ENCODE assay signal across 1 cellular context in the genomic region with DNA sequence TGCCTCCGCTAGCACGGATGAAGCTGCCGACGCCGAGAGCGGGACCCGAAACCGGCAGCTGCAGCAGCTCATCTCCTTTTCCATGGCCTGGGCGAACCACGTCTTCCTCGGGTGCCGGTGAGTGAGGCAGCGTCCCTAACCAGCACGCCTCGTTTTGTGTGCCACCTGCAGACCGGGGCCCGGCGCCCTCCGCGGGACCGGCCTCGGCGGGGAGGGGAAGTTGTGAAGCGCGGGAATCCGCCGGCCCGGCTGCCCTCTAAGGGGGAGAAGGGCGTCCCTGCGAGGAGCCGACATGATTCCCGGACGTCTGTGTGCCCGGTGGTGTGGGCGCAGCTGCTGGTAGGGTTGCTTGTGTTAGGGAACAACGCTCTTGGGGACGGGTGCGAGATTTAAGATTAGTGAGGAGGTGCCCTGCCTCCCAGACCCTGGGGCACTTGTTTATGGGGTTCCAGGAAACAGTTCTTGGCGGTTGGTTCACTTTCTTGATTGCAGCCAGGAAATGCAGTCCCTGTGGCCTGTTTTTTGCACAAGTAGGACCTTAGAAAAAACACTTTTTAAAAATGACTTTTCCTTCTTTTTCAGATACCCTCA.
TF ChIP-seq lines count a peak whose summit lies in the region.

No MANE protein-coding gene starts in this region.

TF ChIP-seq in GM12878, 131 proteins besides CTCF, POLR2A, EP300 and RAD21:
- TF ChIP-seq ZBED1 (IDR thresholded peaks at IDR 0.05; ENCODE audit: borderline replicate concordance), result no peak
- no peak for TF ChIP-seq SP1 (IDR thresholded peaks at IDR 0.05; ENCODE audit: low read depth, low read length)
- no peak for TF ChIP-seq CHD1 (IDR thresholded peaks at IDR 0.05; ENCODE audit: low read depth, low read length)
- peak; percentile 17 to 51; a peak in 2 of 4 replicates for TF ChIP-seq IKZF2 (IDR thresholded peaks at IDR 0.05)
- no peak for TF ChIP-seq ATF7 (IDR thresholded peaks at IDR 0.05; ENCODE audit: low read depth)
- no peak; the same call in 1 of the 2 replicates for TF ChIP-seq BACH1 (IDR thresholded peaks at IDR 0.05; ENCODE audit: borderline replicate concordance)
- TF ChIP-seq ZNF217 (IDR thresholded peaks at IDR 0.05), result no peak
- no peak for TF ChIP-seq RBBP5 (conservative IDR thresholded peaks at IDR 0.05)
- TF ChIP-seq RAD51 (IDR thresholded peaks at IDR 0.05), result no peak
- TF ChIP-seq RB1 (IDR thresholded peaks at IDR 0.05; ENCODE audit: borderline replicate concordance), result peak; percentile 47; the same call in 1 of the 2 replicates
- TF ChIP-seq SMAD1 (IDR thresholded peaks at IDR 0.05; ENCODE audit: low read depth, partially characterized antibody), result no peak
- TF ChIP-seq LARP7 (IDR thresholded peaks at IDR 0.05), result peak; percentile 77; the same call in 1 of the 2 replicates
- TF ChIP-seq EED (IDR thresholded peaks at IDR 0.05; ENCODE audit: low read depth), result no peak
- TF ChIP-seq CREB1 (IDR thresholded peaks at IDR 0.05; ENCODE audit: low read depth), result no peak
- no peak for TF ChIP-seq TBL1XR1 (IDR thresholded peaks at IDR 0.05; ENCODE audit: low read depth, low read length)
- TF ChIP-seq, protein P1, sequence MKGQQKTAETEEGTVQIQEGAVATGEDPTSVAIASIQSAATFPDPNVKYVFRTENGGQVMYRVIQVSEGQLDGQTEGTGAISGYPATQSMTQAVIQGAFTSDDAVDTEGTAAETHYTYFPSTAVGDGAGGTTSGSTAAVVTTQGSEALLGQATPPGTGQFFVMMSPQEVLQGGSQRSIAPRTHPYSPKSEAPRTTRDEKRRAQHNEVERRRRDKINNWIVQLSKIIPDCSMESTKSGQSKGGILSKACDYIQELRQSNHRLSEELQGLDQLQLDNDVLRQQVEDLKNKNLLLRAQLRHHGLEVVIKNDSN (IDR thresholded peaks at IDR 0.05; ENCODE audit: borderline replicate concordance, extremely low read length, insufficient read depth, low read depth, low read length), result no peak
- TF ChIP-seq GATAD2B (conservative IDR thresholded peaks at IDR 0.05; ENCODE audit: low read depth), result 0 out of 2 replicates have a peak, but pooled peaks have one; percentile 24
- TF ChIP-seq, protein P2, sequence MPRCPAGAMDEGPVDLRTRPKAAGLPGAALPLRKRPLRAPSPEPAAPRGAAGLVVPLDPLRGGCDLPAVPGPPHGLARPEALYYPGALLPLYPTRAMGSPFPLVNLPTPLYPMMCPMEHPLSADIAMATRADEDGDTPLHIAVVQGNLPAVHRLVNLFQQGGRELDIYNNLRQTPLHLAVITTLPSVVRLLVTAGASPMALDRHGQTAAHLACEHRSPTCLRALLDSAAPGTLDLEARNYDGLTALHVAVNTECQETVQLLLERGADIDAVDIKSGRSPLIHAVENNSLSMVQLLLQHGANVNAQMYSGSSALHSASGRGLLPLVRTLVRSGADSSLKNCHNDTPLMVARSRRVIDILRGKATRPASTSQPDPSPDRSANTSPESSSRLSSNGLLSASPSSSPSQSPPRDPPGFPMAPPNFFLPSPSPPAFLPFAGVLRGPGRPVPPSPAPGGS (IDR thresholded peaks at IDR 0.05; ENCODE audit: borderline replicate concordance, insufficient read depth, low read depth, low read length, poor library complexity, severe bottlenecking), result no peak
- TF ChIP-seq SIN3A (IDR thresholded peaks at IDR 0.05; ENCODE audit: low read depth, low read length), result peak; percentile 25; the same call in 1 of the 2 replicates
- no peak for TF ChIP-seq RUNX3 (IDR thresholded peaks at IDR 0.05; ENCODE audit: low read length)
- TF ChIP-seq SMARCA5 (IDR thresholded peaks at IDR 0.05), result no peak
- TF ChIP-seq, protein P3, sequence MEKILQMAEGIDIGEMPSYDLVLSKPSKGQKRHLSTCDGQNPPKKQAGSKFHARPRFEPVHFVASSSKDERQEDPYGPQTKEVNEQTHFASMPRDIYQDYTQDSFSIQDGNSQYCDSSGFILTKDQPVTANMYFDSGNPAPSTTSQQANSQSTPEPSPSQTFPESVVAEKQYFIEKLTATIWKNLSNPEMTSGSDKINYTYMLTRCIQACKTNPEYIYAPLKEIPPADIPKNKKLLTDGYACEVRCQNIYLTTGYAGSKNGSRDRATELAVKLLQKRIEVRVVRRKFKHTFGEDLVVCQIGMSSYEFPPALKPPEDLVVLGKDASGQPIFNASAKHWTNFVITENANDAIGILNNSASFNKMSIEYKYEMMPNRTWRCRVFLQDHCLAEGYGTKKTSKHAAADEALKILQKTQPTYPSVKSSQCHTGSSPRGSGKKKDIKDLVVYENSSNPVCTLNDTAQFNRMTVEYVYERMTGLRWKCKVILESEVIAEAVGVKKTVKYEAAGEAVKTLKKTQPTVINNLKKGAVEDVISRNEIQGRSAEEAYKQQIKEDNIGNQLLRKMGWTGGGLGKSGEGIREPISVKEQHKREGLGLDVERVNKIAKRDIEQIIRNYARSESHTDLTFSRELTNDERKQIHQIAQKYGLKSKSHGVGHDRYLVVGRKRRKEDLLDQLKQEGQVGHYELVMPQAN (conservative IDR thresholded peaks at IDR 0.05), result peak; percentile 64; the same call in 1 of the 2 replicates
- TF ChIP-seq NRF1 (conservative IDR thresholded peaks at IDR 0.05; ENCODE audit: low read depth, low read length), result no peak
- no peak for TF ChIP-seq BRCA1 (IDR thresholded peaks at IDR 0.05; ENCODE audit: low read depth, low read length)
- TF ChIP-seq NBN (IDR thresholded peaks at IDR 0.05), result peak; percentile 31
- TF ChIP-seq TCF7 (IDR thresholded peaks at IDR 0.05; ENCODE audit: borderline replicate concordance), result no peak
- TF ChIP-seq MYC (IDR thresholded peaks at IDR 0.05; ENCODE audit: insufficient read depth, insufficient read length, insufficient replicate concordance, low read length, severe bottlenecking), result no peak
- no peak for TF ChIP-seq HDGF (IDR thresholded peaks at IDR 0.05)
- TF ChIP-seq SMAD5 (IDR thresholded peaks at IDR 0.05; ENCODE audit: low read depth), result no peak
- no peak for TF ChIP-seq CBX3 (IDR thresholded peaks at IDR 0.05; ENCODE audit: borderline replicate concordance, low read depth)
- no peak for TF ChIP-seq DPF2 (IDR thresholded peaks at IDR 0.05)
- TF ChIP-seq TCF12 (IDR thresholded peaks at IDR 0.05; ENCODE audit: low read depth, low read length), result no peak
- 0 out of 2 replicates have a peak, but pooled peaks have one; percentile 4 for TF ChIP-seq SPI1 (IDR thresholded peaks at IDR 0.05; ENCODE audit: borderline replicate concordance, insufficient read depth, low read depth, low read length)
